ENCODE assay signal across 35 cellular contexts in the genomic region with DNA sequence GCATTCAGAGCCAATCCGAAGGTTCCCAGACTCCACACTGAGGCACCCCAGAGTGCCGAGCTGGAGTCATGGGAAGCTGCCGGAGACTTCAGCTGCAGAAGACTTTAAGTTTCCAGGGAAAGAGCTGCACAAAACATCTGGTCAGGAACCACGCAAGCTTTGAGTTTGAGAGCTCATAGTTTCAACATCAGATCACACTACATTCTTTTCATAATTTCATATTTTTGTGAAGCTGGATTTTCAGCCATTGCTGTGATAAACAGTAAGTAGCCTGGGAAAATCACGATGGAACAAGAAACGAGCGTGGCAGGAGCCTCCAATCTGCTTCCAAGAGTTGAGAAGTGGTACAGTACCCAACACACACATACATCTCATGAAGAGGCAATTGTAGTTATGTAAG. TPM values are rescaled to one million over a fixed set of nuclear protein-coding genes. Genes with fewer than 3 reads are reported as not detected.
DNase-seq lines count a peak whose midpoint lies in the region; ATAC-seq and TF ChIP-seq lines count a peak whose summit lies in the region.
"Had no signal": no experiment of that assay in that cellular context is flagged by ENCODE, and none has a peak within 500 bp of the region (broad histone marks: within the 10 kb centered on the region; RNA-seq: fewer than 3 reads in every experiment).

No MANE protein-coding gene starts in this region.

- DNase-seq in AG08396 (ENCODE audit: low spot score) (peak; percentile 46), HCEC 1CT (peak; percentile 8), dedifferentiated amniotic fluid mesenchymal stem cell (ENCODE audit: extremely low spot score) (peak; percentile 73), hepatic stellate cell (ENCODE audit: low spot score) (peak; percentile 44), left lobe of liver (ENCODE audit: low spot score) (no peak), type B pancreatic cell (ENCODE audit: extremely low spot score, unreplicated experiment) (no peak), NCI-H187 (lab: John Stamatoyannopoulos, UW) (no peak)
- DNase-seq: activated CD4-positive, alpha-beta T cell treated with anti-CD3 and anti-CD28 coated beads for 36 hours; activated CD8-positive, alpha-beta T cell treated with anti-CD3 and anti-CD28 coated beads, Interleukin-2, amount 10 ng/mL, durations not matched to agents 7 days and 5 days; activated effector memory CD4-positive, alpha-beta T cell treated with Interleukin-2 at 50 U/mL for 16 hours; activated T-cell treated with anti-CD3 and anti-CD28 coated beads for 4 hours; BE2C; CD8-positive, alpha-beta T cell; central memory CD4-positive, alpha-beta T cell; dorsolateral prefrontal cortex; H7; KG1; lower lobe of right lung; NCI-H1105; NCI-H2029; NCI-H510A treated with DMSO at 0.1 percent for 48 hours; nephron progenitor cell; ovary; RPMI8226; stimulated activated naive CD4-positive, alpha-beta T cell treated with Interleukin-2 at 50 U/mL for 16 hours; T1000; upper lobe of right lung had no signal

- H3K4me1 Mint-ChIP-seq in type B pancreatic cell (ENCODE audit: unreplicated experiment): peaks cover 7% of the 10 kb centered on the region

- no peak overlapping the region for H3K27ac Mint-ChIP-seq in type B pancreatic cell
- H3K27ac Mint-ChIP-seq: activated CD4-positive, alpha-beta T cell treated with anti-CD3 and anti-CD28 coated beads for 36 hours; activated CD8-positive, alpha-beta T cell treated with anti-CD3 and anti-CD28 coated beads, Interleukin-2, amount 10 ng/mL, durations not matched to agents 7 days and 5 days; activated naive CD8-positive, alpha-beta T cell; CD8-positive, alpha-beta T cell; nephron progenitor cell had no signal

- H3K27me3 Mint-ChIP-seq in type B pancreatic cell: no peaks in the 10 kb centered on the region
- H3K27me3 Mint-ChIP-seq: activated CD4-positive, alpha-beta T cell treated with anti-CD3 and anti-CD28 coated beads for 36 hours had no signal

- TF ChIP-seq CTCF in type B pancreatic cell (conservative IDR thresholded peaks at IDR 0.05): no peak

- ATAC-seq in left lobe of liver (no peak), HG03280 (IDR thresholded peaks at IDR 0.05; ENCODE audit: unreplicated experiment) (no peak)
- ATAC-seq: activated CD4-positive, alpha-beta T cell treated with anti-CD3 and anti-CD28 coated beads for 36 hours; activated CD8-positive, alpha-beta T cell treated with anti-CD3 and anti-CD28 coated beads, Interleukin-2, amount 10 ng/mL, durations not matched to agents 7 days and 5 days; CD8-positive, alpha-beta T cell; GM12878; lower lobe of right lung; upper lobe of right lung had no signal

- peaks cover 3% of the 10 kb centered on the region for H3K36me3 Mint-ChIP-seq in type B pancreatic cell
- H3K36me3 Mint-ChIP-seq: activated naive CD8-positive, alpha-beta T cell; CD8-positive, alpha-beta T cell had no signal

- H3K9me3 Mint-ChIP-seq in type B pancreatic cell: peaks cover 3% of the 10 kb centered on the region
- H3K9me3 Mint-ChIP-seq: CD8-positive, alpha-beta T cell; nephron progenitor cell had no signal

- H3K4me3 Mint-ChIP-seq in type B pancreatic cell: no peak overlapping the region
- H3K4me3 Mint-ChIP-seq: activated CD4-positive, alpha-beta T cell treated with anti-CD3 and anti-CD28 coated beads for 36 hours; activated CD8-positive, alpha-beta T cell treated with anti-CD3 and anti-CD28 coated beads, Interleukin-2, amount 10 ng/mL, durations not matched to agents 7 days and 5 days; activated naive CD8-positive, alpha-beta T cell; CD8-positive, alpha-beta T cell; nephron progenitor cell had no signal

RNA-seq across cellular contexts. Expression of gene ATP12A, which starts 25.5 kb away (rescaled TPM):
- not detected for total RNA-seq in left lobe of liver
- total RNA-seq in type B pancreatic cell (ENCODE audit: low replicate concordance): 19.0 and 23.6 TPM in 2 replicates
- total RNA-seq: CD8-positive, alpha-beta T cell; MCF 10A; mononuclear cell; OCI-LY7; renal cortical epithelial cell; SJSA1; upper lobe of right lung had no signal

Comparison
In these comparisons a context has a peak if more than half of its experiments do, and no peak if none do; other contexts are left out.
1. DNase-seq: peak in AG08396 (single experiment), HCEC 1CT (single experiment), dedifferentiated amniotic fluid mesenchymal stem cell (single experiment) and hepatic stellate cell (single experiment); none in left lobe of liver (single experiment), type B pancreatic cell (single experiment) and NCI-H187 (0 of 2).
2. RNA of gene ATP12A, which starts 25.5 kb away (total RNA-seq): 19.0 to 23.6 TPM in type B pancreatic cell; not detected in left lobe of liver (single experiment); every median in the first group is over 10 times any median in the second.